8 cellular contexts compared by ENCODE assay signal in the genomic region with DNA sequence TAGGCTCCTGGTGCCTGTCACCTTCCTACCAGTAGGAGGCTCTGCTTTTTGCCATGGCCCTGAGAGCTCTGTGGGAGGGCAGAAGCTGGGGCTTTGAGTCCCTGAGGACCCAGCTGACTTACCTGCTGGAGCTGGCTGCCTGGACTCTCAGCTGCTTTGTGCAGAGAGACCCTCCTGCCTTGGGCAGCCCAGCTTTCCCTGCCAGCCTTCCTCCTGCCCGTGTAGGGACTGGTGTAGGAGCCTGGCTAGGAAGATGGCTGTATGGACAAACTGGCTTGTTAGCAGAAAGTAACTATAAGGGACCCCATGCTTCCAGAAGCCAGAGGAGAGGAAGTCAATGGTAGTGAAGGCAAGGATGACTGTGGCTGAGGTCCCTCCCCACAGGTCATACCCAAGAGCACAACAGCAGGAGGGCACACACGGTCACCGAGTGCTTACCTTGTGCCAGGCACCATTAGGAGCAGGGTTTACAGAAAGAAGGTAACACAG. TPM values are rescaled to one million over a fixed set of nuclear protein-coding genes. Genes with fewer than 3 reads are reported as not detected.
DNase-seq lines count a peak whose midpoint lies in the region; ATAC-seq and TF ChIP-seq lines count a peak whose summit lies in the region.

No MANE protein-coding gene starts in this region.

- H3K4me1 Mint-ChIP-seq in CD4-positive, alpha-beta T cell (ENCODE audit: low read depth) = peaks cover 31% of the 10 kb centered on the region
- peaks cover 21% of the 10 kb centered on the region for H3K4me1 Mint-ChIP-seq in activated T-cell treated with anti-CD3 and anti-CD28 coated beads, Interleukin-2, amount 50 U/mL, for 24 hours (ENCODE audit: low read depth)

- no peaks in the 10 kb centered on the region for H3K9me3 Mint-ChIP-seq in CD4-positive, alpha-beta T cell
- no peaks in the 10 kb centered on the region for H3K9me3 Mint-ChIP-seq in activated T-cell treated with anti-CD3 and anti-CD28 coated beads, Interleukin-2, amount 50 U/mL, for 24 hours

- no peak overlapping the region for H3K4me3 Mint-ChIP-seq in CD4-positive, alpha-beta T cell
- no peak overlapping the region for H3K4me3 Mint-ChIP-seq in activated T-cell treated with anti-CD3 and anti-CD28 coated beads, Interleukin-2, amount 50 U/mL, for 24 hours

- POLR2A ChIA-PET in CD4-positive, alpha-beta T cell (lab: Charles Lee) = interaction anchor here (0.6 to 2.8 kb wide), 4 partner anchors 9 to 292 kb away, joined by 3 to 15 read pairs (median 4); a partner anchor contains a TSS

- peak in 1 of 10 experiments; percentile 34 for DNase-seq in CD4-positive, alpha-beta T cell
- DNase-seq in NAMALWA (ENCODE audit: low spot score) (peak; percentile 80), left ventricle myocardium superior (no peak), substantia nigra (lab: John Stamatoyannopoulos, UW) (peak in 1 of 49 donors; percentile 21)
- peak; percentile 49 for DNase-seq in activated T-cell treated with anti-CD3 and anti-CD28 coated beads, Interleukin-2, amount 50 U/mL, for 24 hours

- no peaks in the 10 kb centered on the region for H3K27me3 Mint-ChIP-seq in CD4-positive, alpha-beta T cell
- peaks cover 4% of the 10 kb centered on the region for H3K27me3 Mint-ChIP-seq in activated T-cell treated with anti-CD3 and anti-CD28 coated beads, Interleukin-2, amount 50 U/mL, for 24 hours

- CTCF ChIA-PET in CD4-positive, alpha-beta T cell (lab: Charles Lee) = no interaction called here

- H3K27ac Mint-ChIP-seq in CD4-positive, alpha-beta T cell = peak overlapping the region; percentile 73
- peak overlapping the region; percentile 76 for H3K27ac Mint-ChIP-seq in activated T-cell treated with anti-CD3 and anti-CD28 coated beads, Interleukin-2, amount 50 U/mL, for 24 hours

- intact Hi-C loops in CD4-positive, alpha-beta T cell (cut with DNase I, micrococcal nuclease) = no loop called here
- intact Hi-C loops in left ventricle myocardium superior (cut with micrococcal nuclease) = no loop called here

- peaks cover 49% of the 10 kb centered on the region for H3K36me3 Mint-ChIP-seq in CD4-positive, alpha-beta T cell (ENCODE audit: low read depth)
- H3K36me3 Mint-ChIP-seq in activated T-cell treated with anti-CD3 and anti-CD28 coated beads, Interleukin-2, amount 50 U/mL, for 24 hours (ENCODE audit: low read depth) = peaks cover 51% of the 10 kb centered on the region

- no peaks in the 10 kb centered on the region for H3K27me3 ChIP-seq in CD4-positive, alpha-beta T cell (ENCODE audit: control insufficient read depth, insufficient read depth, low read length)

- peak; percentile 75 for ATAC-seq in CD4-positive, alpha-beta T cell (ENCODE audit: poor library complexity)
- ATAC-seq in GM19035 (IDR thresholded peaks at IDR 0.05; ENCODE audit: unreplicated experiment) = peak; percentile 64
- peak; percentile 47 for ATAC-seq in left ventricle myocardium superior
- ATAC-seq in HG03439 (IDR thresholded peaks at IDR 0.05; ENCODE audit: unreplicated experiment) = no peak
- ATAC-seq in HG03025 (IDR thresholded peaks at IDR 0.05; ENCODE audit: low FRiP score, unreplicated experiment) = no peak

- TF ChIP-seq CTCF in CD4-positive, alpha-beta T cell (IDR thresholded peaks at IDR 0.05) = peak; percentile 26

- no peak overlapping the region for H3K27ac ChIP-seq in CD4-positive, alpha-beta T cell (ENCODE audit: low read depth, low read length)
- peak overlapping the region; percentile 76 for H3K27ac ChIP-seq in substantia nigra (ENCODE audit: low read depth, low read length, poor library complexity, severe bottlenecking)

- H3K9me3 ChIP-seq in CD4-positive, alpha-beta T cell (ENCODE audit: control insufficient read depth, low read length) = no peaks in the 10 kb centered on the region

RNA-seq across cellular contexts. Expression of a gene that starts 9.7 kb away (rescaled TPM):
- total RNA-seq in CD4-positive, alpha-beta T cell = 1 to 10 TPM; 3.6 TPM
- total RNA-seq in left ventricle myocardium superior = 9.8 TPM

RNA-seq across cellular contexts. Expression of a gene that starts 25.9 kb away (rescaled TPM):
- 100 to 1,000 TPM; 122 to 131 TPM for total RNA-seq in CD4-positive, alpha-beta T cell
- total RNA-seq in left ventricle myocardium superior = 99.8 TPM

RNA-seq across cellular contexts. Expression of a gene that starts 43.3 kb away (rescaled TPM):
- total RNA-seq in CD4-positive, alpha-beta T cell = under 1 TPM; 0.22 to 0.91 TPM
- 0.74 TPM for total RNA-seq in left ventricle myocardium superior

Comparison
In these comparisons a context has a peak if more than half of its experiments do, and no peak if none do; other contexts are left out.
1. ATAC-seq: peak in CD4-positive, alpha-beta T cell (single experiment), GM19035 (single experiment) and left ventricle myocardium superior (single experiment); none in HG03439 (single experiment) and HG03025 (single experiment).